27 cellular contexts compared by ENCODE assay signal in genomic region chr5:118459490-118459889, GRCh38.
"Had no signal": no experiment of that assay in that cellular context is flagged by ENCODE, and none has a peak within 500 bp of the region (broad histone marks: within the 10 kb centered on the region; RNA-seq: fewer than 3 reads in every experiment).

No MANE protein-coding gene starts in this region.

- H3K4me2 ChIP-seq: neural progenitor cell had no signal

- H3K4me3 ChIP-seq: lung, neural progenitor cell, ovary, skin epidermis, stomach, testis, thyroid gland, transverse colon, upper lobe of left lung, vagina had no signal

- H3K36me3 ChIP-seq: neural progenitor cell, ovary, stomach, thyroid gland, transverse colon, upper lobe of left lung, vagina had no signal

- H3K27me3 ChIP-seq: neural progenitor cell, ovary, stomach, testis, thyroid gland, transverse colon, upper lobe of left lung, vagina had no signal

- ATAC-seq: left lobe of liver; natural killer cell; right cardiac atrium; sciatic nerve; stimulated activated naive B cell treated with anti-CD40 and anti-IgM and Interleukin-4, amounts not matched to agents 10 μg/mL and 1 μg/mL and 100 μg/mL, for 72 hours; stimulated activated naive CD8-positive, alpha-beta T cell treated with anti-CD3 and anti-CD28 coated beads, Interleukin-15, Interleukin-2, amounts not matched to agents 100 U/mL and 50 U/mL, for 24 hours had no signal

- H3K9me3 Mint-ChIP-seq: nephron progenitor cell; neural progenitor cell; stimulated activated naive B cell treated with anti-CD40 and anti-IgM and Interleukin-4, amounts not matched to agents 10 μg/mL and 1 μg/mL and 100 μg/mL, for 72 hours had no signal

- H2AFZ ChIP-seq: neural progenitor cell had no signal

- H3K4me1 ChIP-seq: stomach, testis, thyroid gland, transverse colon, upper lobe of left lung, vagina had no signal

- DNase-seq: hippocampal formation; islet precursor cell; mesendoderm; naive B cell; natural killer cell; nephron progenitor cell; ovary; right cardiac atrium; stimulated activated CD4-positive, alpha-beta T cell treated with anti-CD3 and anti-CD28 coated beads, Interleukin-12 subunit alpha, Interleukin-12 subunit beta, amount 100 ng/mL, for 4 hours; stimulated activated CD4-positive, alpha-beta T cell treated with anti-CD3 and anti-CD28 coated beads, Interleukin-15, amount 100 ng/mL, for 24 hours; stimulated activated CD4-positive, alpha-beta T cell treated with anti-CD3 and anti-CD28 coated beads, Interleukin-2, amount 100 ng/mL, for 24 hours; stimulated activated CD4-positive, alpha-beta T cell treated with anti-CD3 and anti-CD28 coated beads, Interleukin-4, amount 100 ng/mL, for 1 hour; stimulated activated naive B cell treated with anti-CD40 and anti-IgM and Interleukin-4, amounts not matched to agents 10 μg/mL and 1 μg/mL and 100 μg/mL, for 72 hours; stimulated activated naive CD8-positive, alpha-beta T cell treated with anti-CD3 and anti-CD28 coated beads, Interleukin-15, Interleukin-2, amounts not matched to agents 100 U/mL and 50 U/mL, for 24 hours; stomach; testis; thyroid gland; transverse colon; upper lobe of left lung had no signal

- H3K36me3 Mint-ChIP-seq: mesothelial cell of epicardium; naive B cell; natural killer cell; neural progenitor cell; stimulated activated naive B cell treated with anti-CD40 and anti-IgM and Interleukin-4, amounts not matched to agents 10 μg/mL and 1 μg/mL and 100 μg/mL, for 72 hours had no signal

- H3K27ac ChIP-seq: neural progenitor cell, ovary, skin epidermis, stomach, testis, thyroid gland, transverse colon, upper lobe of left lung, vagina had no signal

- H3K4me1 Mint-ChIP-seq: naive B cell; natural killer cell; stimulated activated naive B cell treated with anti-CD40 and anti-IgM and Interleukin-4, amounts not matched to agents 10 μg/mL and 1 μg/mL and 100 μg/mL, for 72 hours had no signal

- H3K9me3 ChIP-seq: ovary, stomach, testis, thyroid gland, transverse colon, upper lobe of left lung, vagina had no signal

- H3K4me3 Mint-ChIP-seq: mesothelial cell of epicardium; naive B cell; natural killer cell; nephron progenitor cell; neural progenitor cell; stimulated activated naive B cell treated with anti-CD40 and anti-IgM and Interleukin-4, amounts not matched to agents 10 μg/mL and 1 μg/mL and 100 μg/mL, for 72 hours had no signal

- H3K27me3 Mint-ChIP-seq: naive B cell; progenitor cell of endocrine pancreas; stimulated activated naive B cell treated with anti-CD40 and anti-IgM and Interleukin-4, amounts not matched to agents 10 μg/mL and 1 μg/mL and 100 μg/mL, for 72 hours had no signal

- H3K27ac Mint-ChIP-seq: mesothelial cell of epicardium; natural killer cell; nephron progenitor cell; neural progenitor cell; progenitor cell of endocrine pancreas; stimulated activated naive B cell treated with anti-CD40 and anti-IgM and Interleukin-4, amounts not matched to agents 10 μg/mL and 1 μg/mL and 100 μg/mL, for 72 hours had no signal
